ENCODE assay signal across 11 cellular contexts in the genomic region with DNA sequence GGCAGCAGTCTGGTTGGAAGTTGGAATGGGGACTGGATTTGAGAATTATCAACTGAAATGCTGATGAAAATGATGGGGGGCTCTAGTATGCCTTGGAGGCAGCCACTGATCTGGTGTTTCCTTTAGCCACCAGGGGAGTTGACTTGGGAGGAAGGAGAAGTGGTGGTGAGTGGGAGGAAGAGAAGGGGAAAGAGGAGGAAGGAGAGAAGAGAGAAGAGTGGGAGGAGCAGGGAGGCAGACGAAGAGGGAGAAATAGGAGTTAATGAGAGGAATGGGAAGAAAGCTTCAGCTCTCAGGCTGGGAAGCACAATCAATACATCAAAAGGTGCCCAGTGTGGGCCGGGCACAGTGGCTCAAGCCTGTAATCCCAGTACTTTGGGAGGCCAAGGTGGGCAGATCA. TPM values are rescaled to one million over a fixed set of nuclear protein-coding genes. Genes with fewer than 3 reads are reported as not detected.
"Had no signal": no experiment of that assay in that cellular context is flagged by ENCODE, and none has a peak within 500 bp of the region (broad histone marks: within the 10 kb centered on the region; RNA-seq: fewer than 3 reads in every experiment).

No MANE protein-coding gene starts in this region.

- DNase-seq: GM23248, GOT3, H7, KBM-7 had no signal

- H3K9me3 ChIP-seq: HAP-1 had no signal

- H3K9me3 Mint-ChIP-seq: IgD-negative memory B cell had no signal

- H3K4me3 ChIP-seq: GM23248, HAP-1 had no signal

- ATAC-seq: HCT116, HepG2 had no signal

- H3K4me1 Mint-ChIP-seq: IgD-negative memory B cell had no signal

- H3K27ac ChIP-seq: GM23248, HL-60 had no signal

- H3K4me3 Mint-ChIP-seq: IgD-negative memory B cell had no signal

- H3K36me3 Mint-ChIP-seq: IgD-negative memory B cell had no signal

- H3K36me3 ChIP-seq: HAP-1 had no signal

RNA-seq across cellular contexts. Expression of gene HCN4, which starts 23.3 kb away (rescaled TPM):
- total RNA-seq: GM23248, HepG2, HT1080 had no signal
- polyA plus RNA-seq: HepG2, IgD-negative memory B cell had no signal

RNA-seq across cellular contexts. Expression of gene REC114, which starts 50.9 kb away (rescaled TPM):
- total RNA-seq: GM23248, H4, H7, HepG2, HT1080 had no signal
- polyA plus RNA-seq: GM23248, HepG2, IgD-negative memory B cell had no signal
